ENCODE assay signal across 2 cellular contexts in the genomic region with DNA sequence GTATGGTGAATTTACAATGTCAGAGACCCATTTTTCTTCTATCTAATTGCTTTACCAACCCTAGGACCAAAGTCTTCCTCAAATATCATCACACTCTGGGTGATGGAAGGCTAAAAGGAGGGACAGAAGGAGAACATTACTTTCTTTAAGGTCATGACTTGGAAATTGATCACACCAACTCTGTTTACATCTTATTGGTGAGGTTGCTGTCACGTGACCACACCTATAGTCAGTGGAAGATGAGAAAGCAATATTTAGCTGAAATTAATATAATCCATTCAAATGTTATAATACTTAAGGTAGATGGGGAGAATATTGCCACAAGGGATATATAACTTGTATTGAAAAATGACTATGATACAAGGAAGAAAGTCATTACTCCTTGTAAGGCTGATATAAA.
TF ChIP-seq lines count a peak whose summit lies in the region.

No MANE protein-coding gene starts in this region.

TF ChIP-seq in HepG2, 621 proteins besides CTCF, POLR2A, EP300 and RAD21:
- TF ChIP-seq ZNF629 (CRISPR knock-in tag; conservative IDR thresholded peaks at IDR 0.05), result no peak
- TF ChIP-seq RAD51 (IDR thresholded peaks at IDR 0.05; ENCODE audit: borderline replicate concordance), result peak; percentile 68; the same call in 1 of the 2 replicates

TF ChIP-seq in GM12878, 131 proteins besides CTCF, POLR2A, EP300 and RAD21:
- TF ChIP-seq RAD51 (IDR thresholded peaks at IDR 0.05) (peak; percentile 65; the same call in 1 of the 2 replicates), SMC3 (IDR thresholded peaks at IDR 0.05; ENCODE audit: borderline replicate concordance, low read length) (no peak)
